Comparison of ENCODE assay signal across 1 cellular context in the genomic region with DNA sequence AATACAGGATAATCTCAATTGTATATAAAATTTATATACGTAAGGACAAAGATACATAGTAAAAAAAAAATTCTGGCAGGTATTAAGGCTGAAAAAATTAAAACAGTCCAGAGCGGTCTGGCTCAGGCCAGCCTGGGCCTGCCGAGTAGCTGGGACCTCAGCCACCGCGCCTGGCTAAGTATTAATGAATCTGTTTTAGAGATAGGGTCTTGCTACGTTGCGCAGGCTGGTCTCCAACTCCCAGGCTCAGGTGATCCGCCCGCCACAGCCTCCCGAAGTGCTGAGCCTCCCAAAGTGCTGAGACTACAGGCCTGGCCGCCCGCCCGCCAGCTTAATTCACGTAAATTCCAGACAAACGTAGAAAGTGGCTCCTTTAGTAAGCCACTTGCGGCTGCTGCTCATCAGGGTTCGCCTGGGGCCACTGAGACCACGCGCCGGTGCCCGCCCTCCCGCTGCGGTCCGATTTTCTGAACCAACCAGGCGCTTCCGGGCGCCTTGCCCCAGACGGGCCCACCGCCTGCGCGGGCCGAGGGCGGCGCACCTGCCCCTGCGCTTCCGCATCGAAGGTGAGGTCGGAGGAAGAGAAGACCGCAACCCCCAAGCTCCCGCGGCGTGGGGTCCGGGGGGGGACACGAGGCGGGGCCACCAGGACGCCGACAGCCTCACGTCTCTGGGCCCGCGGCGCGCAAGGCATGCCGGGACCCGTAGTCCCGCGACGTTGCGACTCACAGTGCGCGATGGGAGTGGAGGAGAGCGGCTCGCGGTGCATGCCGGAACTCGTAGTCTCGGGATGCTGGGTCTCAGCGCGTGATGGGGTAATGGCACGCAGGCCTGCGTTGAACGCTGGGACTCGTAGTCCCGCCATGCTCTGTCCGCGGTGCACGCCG.
TF ChIP-seq lines count a peak whose summit lies in the region.

No MANE protein-coding gene starts in this region.

TF ChIP-seq in HepG2, 621 proteins besides CTCF, POLR2A, EP300 and RAD21 (continued from another document and continues in another):
- TF ChIP-seq, protein P1, sequence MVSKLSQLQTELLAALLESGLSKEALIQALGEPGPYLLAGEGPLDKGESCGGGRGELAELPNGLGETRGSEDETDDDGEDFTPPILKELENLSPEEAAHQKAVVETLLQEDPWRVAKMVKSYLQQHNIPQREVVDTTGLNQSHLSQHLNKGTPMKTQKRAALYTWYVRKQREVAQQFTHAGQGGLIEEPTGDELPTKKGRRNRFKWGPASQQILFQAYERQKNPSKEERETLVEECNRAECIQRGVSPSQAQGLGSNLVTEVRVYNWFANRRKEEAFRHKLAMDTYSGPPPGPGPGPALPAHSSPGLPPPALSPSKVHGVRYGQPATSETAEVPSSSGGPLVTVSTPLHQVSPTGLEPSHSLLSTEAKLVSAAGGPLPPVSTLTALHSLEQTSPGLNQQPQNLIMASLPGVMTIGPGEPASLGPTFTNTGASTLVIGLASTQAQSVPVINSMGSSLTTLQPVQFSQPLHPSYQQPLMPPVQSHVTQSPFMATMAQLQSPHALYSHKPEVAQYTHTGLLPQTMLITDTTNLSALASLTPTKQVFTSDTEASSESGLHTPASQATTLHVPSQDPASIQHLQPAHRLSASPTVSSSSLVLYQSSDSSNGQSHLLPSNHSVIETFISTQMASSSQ (IDR thresholded peaks at IDR 0.05; ENCODE audit: low read depth) = peak; percentile 18; the same call in 1 of the 2 replicates
- TF ChIP-seq, protein P1 (CRISPR knock-in tag; IDR thresholded peaks at IDR 0.05; ENCODE audit: borderline replicate concordance) = peak; percentile 69
- TF ChIP-seq TCF7L2 (IDR thresholded peaks at IDR 0.05; ENCODE audit: low read depth, low read length) = no peak
- TF ChIP-seq LCORL (IDR thresholded peaks at IDR 0.05) = no peak
- TF ChIP-seq LCORL (CRISPR knock-in tag; IDR thresholded peaks at IDR 0.05) = peak; percentile 93
- TF ChIP-seq, protein P2, sequence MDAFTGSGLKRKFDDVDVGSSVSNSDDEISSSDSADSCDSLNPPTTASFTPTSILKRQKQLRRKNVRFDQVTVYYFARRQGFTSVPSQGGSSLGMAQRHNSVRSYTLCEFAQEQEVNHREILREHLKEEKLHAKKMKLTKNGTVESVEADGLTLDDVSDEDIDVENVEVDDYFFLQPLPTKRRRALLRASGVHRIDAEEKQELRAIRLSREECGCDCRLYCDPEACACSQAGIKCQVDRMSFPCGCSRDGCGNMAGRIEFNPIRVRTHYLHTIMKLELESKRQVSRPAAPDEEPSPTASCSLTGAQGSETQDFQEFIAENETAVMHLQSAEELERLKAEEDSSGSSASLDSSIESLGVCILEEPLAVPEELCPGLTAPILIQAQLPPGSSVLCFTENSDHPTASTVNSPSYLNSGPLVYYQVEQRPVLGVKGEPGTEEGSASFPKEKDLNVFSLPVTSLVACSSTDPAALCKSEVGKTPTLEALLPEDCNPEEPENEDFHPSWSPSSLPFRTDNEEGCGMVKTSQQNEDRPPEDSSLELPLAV (CRISPR knock-in tag; conservative IDR thresholded peaks at IDR 0.05; ENCODE audit: low read depth) = no peak
- no peak for TF ChIP-seq ZNF33A (CRISPR knock-in tag; IDR thresholded peaks at IDR 0.05; ENCODE audit: borderline replicate concordance)
- no peak for TF ChIP-seq ZNF383 (CRISPR knock-in tag; IDR thresholded peaks at IDR 0.05; ENCODE audit: borderline replicate concordance)
- TF ChIP-seq, protein P3, sequence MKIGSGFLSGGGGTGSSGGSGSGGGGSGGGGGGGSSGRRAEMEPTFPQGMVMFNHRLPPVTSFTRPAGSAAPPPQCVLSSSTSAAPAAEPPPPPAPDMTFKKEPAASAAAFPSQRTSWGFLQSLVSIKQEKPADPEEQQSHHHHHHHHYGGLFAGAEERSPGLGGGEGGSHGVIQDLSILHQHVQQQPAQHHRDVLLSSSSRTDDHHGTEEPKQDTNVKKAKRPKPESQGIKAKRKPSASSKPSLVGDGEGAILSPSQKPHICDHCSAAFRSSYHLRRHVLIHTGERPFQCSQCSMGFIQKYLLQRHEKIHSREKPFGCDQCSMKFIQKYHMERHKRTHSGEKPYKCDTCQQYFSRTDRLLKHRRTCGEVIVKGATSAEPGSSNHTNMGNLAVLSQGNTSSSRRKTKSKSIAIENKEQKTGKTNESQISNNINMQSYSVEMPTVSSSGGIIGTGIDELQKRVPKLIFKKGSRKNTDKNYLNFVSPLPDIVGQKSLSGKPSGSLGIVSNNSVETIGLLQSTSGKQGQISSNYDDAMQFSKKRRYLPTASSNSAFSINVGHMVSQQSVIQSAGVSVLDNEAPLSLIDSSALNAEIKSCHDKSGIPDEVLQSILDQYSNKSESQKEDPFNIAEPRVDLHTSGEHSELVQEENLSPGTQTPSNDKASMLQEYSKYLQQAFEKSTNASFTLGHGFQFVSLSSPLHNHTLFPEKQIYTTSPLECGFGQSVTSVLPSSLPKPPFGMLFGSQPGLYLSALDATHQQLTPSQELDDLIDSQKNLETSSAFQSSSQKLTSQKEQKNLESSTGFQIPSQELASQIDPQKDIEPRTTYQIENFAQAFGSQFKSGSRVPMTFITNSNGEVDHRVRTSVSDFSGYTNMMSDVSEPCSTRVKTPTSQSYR (CRISPR knock-in tag; IDR thresholded peaks at IDR 0.05; ENCODE audit: borderline replicate concordance) = peak; percentile 71; the same call in 1 of the 2 replicates
- no peak for TF ChIP-seq ZNF549 (CRISPR knock-in tag; IDR thresholded peaks at IDR 0.05)
- TF ChIP-seq ZMYM4 (CRISPR knock-in tag; IDR thresholded peaks at IDR 0.05) = peak; percentile 71
- TF ChIP-seq ERF (CRISPR knock-in tag; IDR thresholded peaks at IDR 0.05) = peak; percentile 93
- TF ChIP-seq, protein P4, sequence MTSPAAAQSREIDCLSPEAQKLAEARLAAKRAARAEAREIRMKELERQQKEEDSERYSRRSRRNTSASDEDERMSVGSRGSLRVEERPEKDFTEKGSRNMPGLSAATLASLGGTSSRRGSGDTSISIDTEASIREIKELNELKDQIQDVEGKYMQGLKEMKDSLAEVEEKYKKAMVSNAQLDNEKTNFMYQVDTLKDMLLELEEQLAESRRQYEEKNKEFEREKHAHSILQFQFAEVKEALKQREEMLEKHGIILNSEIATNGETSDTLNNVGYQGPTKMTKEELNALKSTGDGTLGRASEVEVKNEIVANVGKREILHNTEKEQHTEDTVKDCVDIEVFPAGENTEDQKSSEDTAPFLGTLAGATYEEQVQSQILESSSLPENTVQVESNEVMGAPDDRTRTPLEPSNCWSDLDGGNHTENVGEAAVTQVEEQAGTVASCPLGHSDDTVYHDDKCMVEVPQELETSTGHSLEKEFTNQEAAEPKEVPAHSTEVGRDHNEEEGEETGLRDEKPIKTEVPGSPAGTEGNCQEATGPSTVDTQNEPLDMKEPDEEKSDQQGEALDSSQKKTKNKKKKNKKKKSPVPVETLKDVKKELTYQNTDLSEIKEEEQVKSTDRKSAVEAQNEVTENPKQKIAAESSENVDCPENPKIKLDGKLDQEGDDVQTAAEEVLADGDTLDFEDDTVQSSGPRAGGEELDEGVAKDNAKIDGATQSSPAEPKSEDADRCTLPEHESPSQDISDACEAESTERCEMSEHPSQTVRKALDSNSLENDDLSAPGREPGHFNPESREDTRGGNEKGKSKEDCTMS (CRISPR knock-in tag; conservative IDR thresholded peaks at IDR 0.05) = no peak
- peak; percentile 71 for TF ChIP-seq SP2 (CRISPR knock-in tag; IDR thresholded peaks at IDR 0.05)
- TF ChIP-seq, protein P5, sequence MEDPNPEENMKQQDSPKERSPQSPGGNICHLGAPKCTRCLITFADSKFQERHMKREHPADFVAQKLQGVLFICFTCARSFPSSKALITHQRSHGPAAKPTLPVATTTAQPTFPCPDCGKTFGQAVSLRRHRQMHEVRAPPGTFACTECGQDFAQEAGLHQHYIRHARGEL (CRISPR knock-in tag; IDR thresholded peaks at IDR 0.05) = peak; percentile 40; the same call in 1 of the 2 replicates
- TF ChIP-seq, protein P6, sequence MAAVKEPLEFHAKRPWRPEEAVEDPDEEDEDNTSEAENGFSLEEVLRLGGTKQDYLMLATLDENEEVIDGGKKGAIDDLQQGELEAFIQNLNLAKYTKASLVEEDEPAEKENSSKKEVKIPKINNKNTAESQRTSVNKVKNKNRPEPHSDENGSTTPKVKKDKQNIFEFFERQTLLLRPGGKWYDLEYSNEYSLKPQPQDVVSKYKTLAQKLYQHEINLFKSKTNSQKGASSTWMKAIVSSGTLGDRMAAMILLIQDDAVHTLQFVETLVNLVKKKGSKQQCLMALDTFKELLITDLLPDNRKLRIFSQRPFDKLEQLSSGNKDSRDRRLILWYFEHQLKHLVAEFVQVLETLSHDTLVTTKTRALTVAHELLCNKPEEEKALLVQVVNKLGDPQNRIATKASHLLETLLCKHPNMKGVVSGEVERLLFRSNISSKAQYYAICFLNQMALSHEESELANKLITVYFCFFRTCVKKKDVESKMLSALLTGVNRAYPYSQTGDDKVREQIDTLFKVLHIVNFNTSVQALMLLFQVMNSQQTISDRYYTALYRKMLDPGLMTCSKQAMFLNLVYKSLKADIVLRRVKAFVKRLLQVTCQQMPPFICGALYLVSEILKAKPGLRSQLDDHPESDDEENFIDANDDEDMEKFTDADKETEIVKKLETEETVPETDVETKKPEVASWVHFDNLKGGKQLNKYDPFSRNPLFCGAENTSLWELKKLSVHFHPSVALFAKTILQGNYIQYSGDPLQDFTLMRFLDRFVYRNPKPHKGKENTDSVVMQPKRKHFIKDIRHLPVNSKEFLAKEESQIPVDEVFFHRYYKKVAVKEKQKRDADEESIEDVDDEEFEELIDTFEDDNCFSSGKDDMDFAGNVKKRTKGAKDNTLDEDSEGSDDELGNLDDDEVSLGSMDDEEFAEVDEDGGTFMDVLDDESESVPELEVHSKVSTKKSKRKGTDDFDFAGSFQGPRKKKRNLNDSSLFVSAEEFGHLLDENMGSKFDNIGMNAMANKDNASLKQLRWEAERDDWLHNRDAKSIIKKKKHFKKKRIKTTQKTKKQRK (IDR thresholded peaks at IDR 0.05; ENCODE audit: low read length) = no peak
- TF ChIP-seq ZNF207 (IDR thresholded peaks at IDR 0.05; ENCODE audit: borderline replicate concordance) = no peak
- TF ChIP-seq, protein P7, sequence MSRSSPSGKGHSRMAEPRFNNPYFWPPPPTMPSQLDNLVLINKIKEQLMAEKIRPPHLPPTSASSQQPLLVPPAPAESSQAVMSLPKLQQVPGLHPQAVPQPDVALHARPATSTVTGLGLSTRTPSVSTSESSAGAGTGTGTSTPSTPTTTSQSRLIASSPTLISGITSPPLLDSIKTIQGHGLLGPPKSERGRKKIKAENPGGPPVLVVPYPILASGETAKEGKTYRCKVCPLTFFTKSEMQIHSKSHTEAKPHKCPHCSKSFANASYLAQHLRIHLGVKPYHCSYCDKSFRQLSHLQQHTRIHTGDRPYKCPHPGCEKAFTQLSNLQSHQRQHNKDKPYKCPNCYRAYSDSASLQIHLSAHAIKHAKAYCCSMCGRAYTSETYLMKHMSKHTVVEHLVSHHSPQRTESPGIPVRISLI (CRISPR knock-in tag; IDR thresholded peaks at IDR 0.05; ENCODE audit: borderline replicate concordance) = no peak
- peak; percentile 61 for TF ChIP-seq PPARG (CRISPR knock-in tag; conservative IDR thresholded peaks at IDR 0.05)
- TF ChIP-seq ZNF333 (CRISPR knock-in tag; IDR thresholded peaks at IDR 0.05; ENCODE audit: borderline replicate concordance) = 0 out of 2 replicates have a peak, but pooled peaks have one; percentile 23
- TF ChIP-seq KLF11 (CRISPR knock-in tag; IDR thresholded peaks at IDR 0.05) = no peak
- TF ChIP-seq PHF5A (CRISPR knock-in tag; IDR thresholded peaks at IDR 0.05; ENCODE audit: low read depth, unreplicated experiment) = peak; percentile 62
- TF ChIP-seq, protein P8, sequence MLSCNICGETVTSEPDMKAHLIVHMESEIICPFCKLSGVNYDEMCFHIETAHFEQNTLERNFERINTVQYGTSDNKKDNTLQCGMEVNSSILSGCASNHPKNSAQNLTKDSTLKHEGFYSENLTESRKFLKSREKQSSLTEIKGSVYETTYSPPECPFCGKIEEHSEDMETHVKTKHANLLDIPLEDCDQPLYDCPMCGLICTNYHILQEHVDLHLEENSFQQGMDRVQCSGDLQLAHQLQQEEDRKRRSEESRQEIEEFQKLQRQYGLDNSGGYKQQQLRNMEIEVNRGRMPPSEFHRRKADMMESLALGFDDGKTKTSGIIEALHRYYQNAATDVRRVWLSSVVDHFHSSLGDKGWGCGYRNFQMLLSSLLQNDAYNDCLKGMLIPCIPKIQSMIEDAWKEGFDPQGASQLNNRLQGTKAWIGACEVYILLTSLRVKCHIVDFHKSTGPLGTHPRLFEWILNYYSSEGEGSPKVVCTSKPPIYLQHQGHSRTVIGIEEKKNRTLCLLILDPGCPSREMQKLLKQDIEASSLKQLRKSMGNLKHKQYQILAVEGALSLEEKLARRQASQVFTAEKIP (CRISPR knock-in tag; IDR thresholded peaks at IDR 0.05; ENCODE audit: borderline replicate concordance) = no peak
- peak; percentile 80; the same call in 1 of the 2 replicates for TF ChIP-seq TBP (CRISPR knock-in tag; IDR thresholded peaks at IDR 0.05)
- TF ChIP-seq, protein P9, sequence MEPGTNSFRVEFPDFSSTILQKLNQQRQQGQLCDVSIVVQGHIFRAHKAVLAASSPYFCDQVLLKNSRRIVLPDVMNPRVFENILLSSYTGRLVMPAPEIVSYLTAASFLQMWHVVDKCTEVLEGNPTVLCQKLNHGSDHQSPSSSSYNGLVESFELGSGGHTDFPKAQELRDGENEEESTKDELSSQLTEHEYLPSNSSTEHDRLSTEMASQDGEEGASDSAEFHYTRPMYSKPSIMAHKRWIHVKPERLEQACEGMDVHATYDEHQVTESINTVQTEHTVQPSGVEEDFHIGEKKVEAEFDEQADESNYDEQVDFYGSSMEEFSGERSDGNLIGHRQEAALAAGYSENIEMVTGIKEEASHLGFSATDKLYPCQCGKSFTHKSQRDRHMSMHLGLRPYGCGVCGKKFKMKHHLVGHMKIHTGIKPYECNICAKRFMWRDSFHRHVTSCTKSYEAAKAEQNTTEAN (CRISPR knock-in tag; conservative IDR thresholded peaks at IDR 0.05) = 0 out of 2 replicates have a peak, but pooled peaks have one; percentile 49
- TF ChIP-seq ZSCAN29 (CRISPR knock-in tag; conservative IDR thresholded peaks at IDR 0.05) = 0 out of 2 replicates have a peak, but pooled peaks have one; percentile 71
- TF ChIP-seq KDM5A (IDR thresholded peaks at IDR 0.05; ENCODE audit: borderline replicate concordance, low read length) = no peak; the same call in 1 of the 2 replicates
- TF ChIP-seq ZNF737 (CRISPR knock-in tag; IDR thresholded peaks at IDR 0.05; ENCODE audit: borderline replicate concordance) = no peak; the same call in 1 of the 2 replicates
- TF ChIP-seq SMAD9 (CRISPR knock-in tag; IDR thresholded peaks at IDR 0.05) = no peak
- peak; percentile 82 for TF ChIP-seq MED1 (CRISPR knock-in tag; IDR thresholded peaks at IDR 0.05)
- TF ChIP-seq CAMTA2 (CRISPR knock-in tag; IDR thresholded peaks at IDR 0.05; ENCODE audit: borderline replicate concordance) = 0 out of 2 replicates have a peak, but pooled peaks have one; percentile 22
